Comparison of ENCODE assay signal across 12 cellular contexts in genomic region chr3:114878119-114878839, GRCh38.
A peak's percentile ranks its signal among the peaks of the same experiment; 100 is the strongest.
DNase-seq lines count a peak whose midpoint lies in the region; ATAC-seq, FAIRE-seq and TF ChIP-seq lines count a peak whose summit lies in the region.
"Had no signal": no experiment of that assay in that cellular context is flagged by ENCODE, and none has a peak within 500 bp of the region (broad histone marks: within the 10 kb centered on the region; RNA-seq: fewer than 3 reads in every experiment).

No MANE protein-coding gene starts in this region.

- 57% methylated on average over 5 of the region's 5 CpGs for WGBS in A549 (ENCODE audit: missing lambda C conversion rate)

- H3K9me3 ChIP-seq in A549 (no peaks in the 10 kb centered on the region), MG63 (no peaks in the 10 kb centered on the region)
- H3K9me3 ChIP-seq: gastroesophageal sphincter had no signal

- no peaks in the 10 kb centered on the region for H3K27me3 Mint-ChIP-seq in GM23338 (ENCODE audit: insufficient read depth, low read depth, poor library complexity)

- H4K20me1 ChIP-seq in GM23338 (replicated peaks; ENCODE audit: insufficient read depth) = no peaks in the 10 kb centered on the region

- H3K9me2 ChIP-seq in GM23338 (ENCODE audit: insufficient read depth) = no peaks in the 10 kb centered on the region

- no peak for FAIRE-seq in A549 (lab: Jason Lieb, UNC)

- H3K4me3 ChIP-seq in A549 (no peak overlapping the region), GM23338 (no peak overlapping the region), fibroblast of villous mesenchyme (ENCODE audit: low read depth, low read length) (no peak overlapping the region), MG63 (no peak overlapping the region)
- H3K4me3 ChIP-seq: gastroesophageal sphincter had no signal

- H3K79me2 ChIP-seq in GM23338 (replicated peaks; ENCODE audit: insufficient read depth) = no peaks in the 10 kb centered on the region

- DNase-seq in A549 (ENCODE audit: low read depth in 1 of 2, low spot score in 1 of 2) = peak in 1 of 2 experiments; percentile 12
- peak; percentile 38 for DNase-seq in GM23338 (ENCODE audit: low spot score)
- DNase-seq in RPMI7951 (ENCODE audit: low read depth) = peak; percentile 69
- peak; percentile 43 for DNase-seq in fibroblast of villous mesenchyme (ENCODE audit: low read depth)
- no peak for DNase-seq in cerebellum (ENCODE audit: low spot score)
- DNase-seq in left colon = no peak
- no peak for DNase-seq in MG63
- DNase-seq: central memory CD4-positive, alpha-beta T cell; mesendoderm; retina had no signal

- H3K4me1 Mint-ChIP-seq in GM23338 = peaks cover 26% of the 10 kb centered on the region

- no peaks in the 10 kb centered on the region for H3K36me3 Mint-ChIP-seq in GM23338 (ENCODE audit: low read depth)

- TF ChIP-seq POLR2A in A549 (IDR thresholded peaks at IDR 0.05; ENCODE audit: low read length) = no peak

- ATAC-seq in A549 = peak; percentile 54 to 66; a peak in 3 of 6 replicates
- ATAC-seq in GM23338 = peak; percentile 81
- no peak for ATAC-seq in left colon
- no peak for ATAC-seq in HG02884 (IDR thresholded peaks at IDR 0.05; ENCODE audit: unreplicated experiment)
- ATAC-seq: gastroesophageal sphincter had no signal

- POLR2A ChIA-PET in A549 (lab: Yijun Ruan, JAX) = no interaction called here

- H3K4me3 Mint-ChIP-seq in GM23338 = peak overlapping the region; percentile 30; the same call in 1 of the 3 replicates

- H3K4me1 ChIP-seq in A549 (peaks cover 32% of the 10 kb centered on the region), GM23338 (ENCODE audit: insufficient read depth) (peaks cover 21% of the 10 kb centered on the region)

- TF ChIP-seq CTCF in A549 (IDR thresholded peaks at IDR 0.05) = no peak
- no peak for TF ChIP-seq CTCF in GM23338 (conservative IDR thresholded peaks at IDR 0.05; ENCODE audit: low read depth in 2 of 2)
- TF ChIP-seq CTCF in fibroblast of villous mesenchyme (IDR thresholded peaks at IDR 0.05; ENCODE audit: insufficient read depth, low read depth, low read length) = no peak

- no peaks in the 10 kb centered on the region for H3K9me3 Mint-ChIP-seq in GM23338

- no peak for TF ChIP-seq EP300 in A549 (IDR thresholded peaks at IDR 0.05)

- H3K27me3 ChIP-seq in GM23338 (ENCODE audit: insufficient read depth) (no peaks in the 10 kb centered on the region), MG63 (no peaks in the 10 kb centered on the region)
- H3K27me3 ChIP-seq: gastroesophageal sphincter had no signal

- TF ChIP-seq RAD21 in A549 (conservative IDR thresholded peaks at IDR 0.05 in 1 of 2, IDR thresholded peaks at IDR 0.05 in 1 of 2) = no peak

- H2AFZ ChIP-seq in GM23338 = no peak overlapping the region

- intact Hi-C loops in left colon (cut with DNase I, micrococcal nuclease) = no loop called here

- no peak overlapping the region for H3K27ac ChIP-seq in A549
- no peak overlapping the region for H3K27ac ChIP-seq in GM23338 (ENCODE audit: low read depth)

- peak overlapping the region; percentile 80 for H3K27ac Mint-ChIP-seq in GM23338

- no peaks in the 10 kb centered on the region for H3K36me3 ChIP-seq in GM23338 (ENCODE audit: insufficient read depth)
- H3K36me3 ChIP-seq in MG63 = no peaks in the 10 kb centered on the region
- H3K36me3 ChIP-seq: gastroesophageal sphincter had no signal

- CTCF ChIA-PET in A549 (lab: Yijun Ruan, JAX) = no interaction called here

- H3F3A ChIP-seq in GM23338 (replicated peaks; ENCODE audit: low read depth) = no peaks in the 10 kb centered on the region

- H3K4me2 ChIP-seq in A549 (peak overlapping the region; percentile 42), GM23338 (peak overlapping the region; percentile 22)

TF ChIP-seq in A549, 52 proteins besides CTCF, POLR2A, EP300 and RAD21:
- TF ChIP-seq JUNB (IDR thresholded peaks at IDR 0.05) (peak; percentile 29), RCOR1 (IDR thresholded peaks at IDR 0.05; ENCODE audit: low read depth, low read length) (no peak), FOSL2 (IDR thresholded peaks at IDR 0.05) (0 out of 2 replicates have a peak, but pooled peaks have one; percentile 29), FOSL2 (CRISPR knock-in tag; IDR thresholded peaks at IDR 0.05) (peak; percentile 42), RFX5 (IDR thresholded peaks at IDR 0.05) (no peak)

TF ChIP-seq in GM23338, 12 proteins besides CTCF, POLR2A, EP300 and RAD21 (continues in another document):
- TF ChIP-seq ZNF331 (CRISPR knock-in tag; IDR thresholded peaks at IDR 0.05; ENCODE audit: low read depth) (no peak), EZH2phosphoT487 (IDR thresholded peaks at IDR 0.05; ENCODE audit: unreplicated experiment) (no peak), JUNB (IDR thresholded peaks at IDR 0.05; ENCODE audit: unreplicated experiment) (no peak), REST (IDR thresholded peaks at IDR 0.05; ENCODE audit: unreplicated experiment) (no peak), STAT1 (IDR thresholded peaks at IDR 0.05; ENCODE audit: unreplicated experiment) (no peak), CREB1 (CRISPR knock-in tag; IDR thresholded peaks at IDR 0.05; ENCODE audit: low read depth) (no peak), ZNF114 (CRISPR knock-in tag; IDR thresholded peaks at IDR 0.05) (no peak), ETS1 (IDR thresholded peaks at IDR 0.05) (no peak), EZH2 (IDR thresholded peaks at IDR 0.05; ENCODE audit: low read depth, unreplicated experiment) (no peak), POLR2AphosphoS5 (IDR thresholded peaks at IDR 0.05; ENCODE audit: low read depth) (no peak), NANOG (IDR thresholded peaks at IDR 0.05; ENCODE audit: borderline replicate concordance) (no peak)

Comparison
In these comparisons a context has a peak if more than half of its experiments do, and no peak if none do; other contexts are left out.
1. ATAC-seq: peak in A549 (2 of 2) and GM23338 (single experiment); none in left colon (single experiment) and HG02884 (single experiment).
2. DNase-seq: peak in GM23338 (single experiment), RPMI7951 (single experiment) and fibroblast of villous mesenchyme (single experiment); none in cerebellum (single experiment), left colon (0 of 2) and MG63 (single experiment).